In genomic region chr5:151659001-151659754, GRCh38 we compare ENCODE assay signal across 1 cellular context.
TF ChIP-seq lines count a peak whose summit lies in the region.

No MANE protein-coding gene starts in this region.

TF ChIP-seq in GM23338, 12 proteins besides CTCF, POLR2A, EP300 and RAD21 (continued from another document):
- TF ChIP-seq ZNF462 (CRISPR knock-in tag; IDR thresholded peaks at IDR 0.05) (no peak), ETS1 (IDR thresholded peaks at IDR 0.05) (no peak), CREB1 (CRISPR knock-in tag; IDR thresholded peaks at IDR 0.05; ENCODE audit: low read depth) (no peak), NANOG (IDR thresholded peaks at IDR 0.05; ENCODE audit: borderline replicate concordance) (no peak), POLR2AphosphoS5 (IDR thresholded peaks at IDR 0.05; ENCODE audit: low read depth) (no peak), ZNF114 (CRISPR knock-in tag; IDR thresholded peaks at IDR 0.05) (no peak), JUNB (IDR thresholded peaks at IDR 0.05; ENCODE audit: unreplicated experiment) (no peak), EZH2 (IDR thresholded peaks at IDR 0.05; ENCODE audit: low read depth, unreplicated experiment) (no peak)
